Comparison of ENCODE assay signal across 19 cellular contexts in genomic region chr15:77068633-77069032, GRCh38. TPM values are rescaled to one million over a fixed set of nuclear protein-coding genes. Genes with fewer than 3 reads are reported as not detected.
DNase-seq lines count a peak whose midpoint lies in the region; ATAC-seq and TF ChIP-seq lines count a peak whose summit lies in the region.
"Had no signal": no experiment of that assay in that cellular context is flagged by ENCODE, and none has a peak within 500 bp of the region (broad histone marks: within the 10 kb centered on the region; RNA-seq: fewer than 3 reads in every experiment).

No MANE protein-coding gene starts in this region.

- peaks cover 3% of the 10 kb centered on the region for H4K20me1 ChIP-seq in neural cell (ENCODE audit: insufficient read depth)

- peaks cover 31% of the 10 kb centered on the region for H3K4me1 ChIP-seq in colonic mucosa

- no peak overlapping the region for H2AFZ ChIP-seq in neural cell (ENCODE audit: low read depth, low read length)

- no peaks in the 10 kb centered on the region for H3F3A ChIP-seq in neural cell (ENCODE audit: insufficient read depth, low read length, poor library complexity, severe bottlenecking)

- H3K9me2 ChIP-seq in neural cell (ENCODE audit: insufficient read depth, low read length) = no peaks in the 10 kb centered on the region

- H3K9me3 ChIP-seq in colonic mucosa (no peaks in the 10 kb centered on the region), neural cell (ENCODE audit: low read length) (no peaks in the 10 kb centered on the region)
- H3K9me3 ChIP-seq: thyroid gland had no signal

- peak overlapping the region; percentile 65 for H3K4me2 ChIP-seq in neural cell (ENCODE audit: low read length)

- H3K36me3 Mint-ChIP-seq in stimulated activated naive CD8-positive, alpha-beta T cell treated with anti-CD3 and anti-CD28 coated beads, Interleukin-15, Interleukin-2, amounts not matched to agents 100 ng/mL and 50 ng/mL, for 24 hours (ENCODE audit: low read depth) = peaks cover 19% of the 10 kb centered on the region

- H3K9ac ChIP-seq in colonic mucosa (ENCODE audit: low read depth in 2 of 2, low read length in 2 of 2) (peak overlapping the region in 1 of 2 donors; percentile 93), neural cell (ENCODE audit: low read length) (no peak overlapping the region)

- H3K36me3 ChIP-seq in colonic mucosa (no peaks in the 10 kb centered on the region), neural cell (ENCODE audit: insufficient read depth, low read length) (no peaks in the 10 kb centered on the region)
- H3K36me3 ChIP-seq: thyroid gland had no signal

- no peak for DNase-seq in stimulated activated naive CD8-positive, alpha-beta T cell treated with anti-CD3 and anti-CD28 coated beads, Interleukin-15, amount 100 ng/mL, for 72 hours
- DNase-seq in colonic mucosa (no peak), NCI-H526 treated with DMSO at 0.1 percent for 48 hours (lab: John Stamatoyannopoulos, UW) (no peak), posterior cingulate gyrus (no peak)
- no peak for DNase-seq in activated CD4-positive, alpha-beta T cell treated with anti-CD3 and anti-CD28 coated beads for 1 hour
- DNase-seq: ACHN; activated CD8-positive, alpha-beta T cell treated with anti-CD3 and anti-CD28 coated beads, Interleukin-2, amount 10 ng/mL, durations not matched to agents 7 days and 5 days; aorta; CD8-positive, alpha-beta memory T cell; GOT3; midbrain; NCI-H187 treated with DMSO at 0.1 percent for 48 hours; NCI-H524 treated with DMSO at 0.1 percent for 48 hours; retina had no signal

- H3K9me3 Mint-ChIP-seq in stimulated activated naive CD8-positive, alpha-beta T cell treated with anti-CD3 and anti-CD28 coated beads, Interleukin-15, Interleukin-2, amounts not matched to agents 100 ng/mL and 50 ng/mL, for 24 hours = no peaks in the 10 kb centered on the region
- no peaks in the 10 kb centered on the region for H3K9me3 Mint-ChIP-seq in stimulated activated naive CD8-positive, alpha-beta T cell treated with anti-CD3 and anti-CD28 coated beads, Interleukin-15, amount 100 ng/mL, for 72 hours
- H3K9me3 Mint-ChIP-seq: activated T-helper 2 cell treated with anti-CD3 and anti-CD28 coated beads, Interferon-gamma antibody, Interleukin-2, Interleukin-4, amounts not matched to agents 10 μg/mL and 5 μg/mL and 100 μg/mL, durations not matched to agents 14 hours and 24 hours and 36 hours had no signal

- TF ChIP-seq RAD21 in neural cell (conservative IDR thresholded peaks at IDR 0.05) = no peak

- no peaks in the 10 kb centered on the region for H3K27me3 ChIP-seq in colonic mucosa
- H3K27me3 ChIP-seq in neural cell (ENCODE audit: insufficient read depth, low read depth, low read length) = no peaks in the 10 kb centered on the region
- H3K27me3 ChIP-seq: thyroid gland had no signal

- H3K4me1 Mint-ChIP-seq in stimulated activated naive CD8-positive, alpha-beta T cell treated with anti-CD3 and anti-CD28 coated beads, Interleukin-15, Interleukin-2, amounts not matched to agents 100 ng/mL and 50 ng/mL, for 24 hours (ENCODE audit: low read depth) = peaks cover 62% of the 10 kb centered on the region
- peaks cover 46% of the 10 kb centered on the region for H3K4me1 Mint-ChIP-seq in stimulated activated naive CD8-positive, alpha-beta T cell treated with anti-CD3 and anti-CD28 coated beads, Interleukin-15, amount 100 ng/mL, for 72 hours

- intact Hi-C loops in colonic mucosa (cut with DNase I) (no loop called here), posterior cingulate gyrus (cut with DNase I) (no loop called here)

- no peak overlapping the region for H3K27ac Mint-ChIP-seq in stimulated activated naive CD8-positive, alpha-beta T cell treated with anti-CD3 and anti-CD28 coated beads, Interleukin-15, Interleukin-2, amounts not matched to agents 100 ng/mL and 50 ng/mL, for 24 hours
- no peak overlapping the region for H3K27ac Mint-ChIP-seq in stimulated activated naive CD8-positive, alpha-beta T cell treated with anti-CD3 and anti-CD28 coated beads, Interleukin-15, amount 100 ng/mL, for 72 hours
- H3K27ac Mint-ChIP-seq: activated CD8-positive, alpha-beta T cell treated with anti-CD3 and anti-CD28 coated beads, Interleukin-2, amount 10 ng/mL, durations not matched to agents 7 days and 5 days; activated T-helper 2 cell treated with anti-CD3 and anti-CD28 coated beads, Interferon-gamma antibody, Interleukin-2, Interleukin-4, amounts not matched to agents 10 μg/mL and 5 μg/mL and 100 μg/mL, durations not matched to agents 14 hours and 24 hours and 36 hours had no signal

- peak overlapping the region; percentile 94 for H3K27ac ChIP-seq in colonic mucosa
- H3K27ac ChIP-seq in neural cell (ENCODE audit: low read length) = no peak overlapping the region

- peak overlapping the region; percentile 1 for H3K4me3 Mint-ChIP-seq in stimulated activated naive CD8-positive, alpha-beta T cell treated with anti-CD3 and anti-CD28 coated beads, Interleukin-15, Interleukin-2, amounts not matched to agents 100 ng/mL and 50 ng/mL, for 24 hours
- no peak overlapping the region for H3K4me3 Mint-ChIP-seq in stimulated activated naive CD8-positive, alpha-beta T cell treated with anti-CD3 and anti-CD28 coated beads, Interleukin-15, amount 100 ng/mL, for 72 hours
- H3K4me3 Mint-ChIP-seq: activated CD8-positive, alpha-beta T cell treated with anti-CD3 and anti-CD28 coated beads, Interleukin-2, amount 10 ng/mL, durations not matched to agents 7 days and 5 days had no signal

- peaks cover 67% of the 10 kb centered on the region for H3K79me2 ChIP-seq in neural cell (replicated peaks; ENCODE audit: insufficient read depth, low read length)

- no peak for ATAC-seq in stimulated activated naive CD8-positive, alpha-beta T cell treated with anti-CD3 and anti-CD28 coated beads, Interleukin-15, amount 100 ng/mL, for 72 hours
- no peak for ATAC-seq in GM18858 (IDR thresholded peaks at IDR 0.05; ENCODE audit: unreplicated experiment)
- ATAC-seq: activated CD8-positive, alpha-beta T cell treated with anti-CD3 and anti-CD28 coated beads, Interleukin-2, amount 10 ng/mL, durations not matched to agents 7 days and 5 days had no signal

- H3K27me3 Mint-ChIP-seq in stimulated activated naive CD8-positive, alpha-beta T cell treated with anti-CD3 and anti-CD28 coated beads, Interleukin-15, Interleukin-2, amounts not matched to agents 100 ng/mL and 50 ng/mL, for 24 hours = no peaks in the 10 kb centered on the region
- no peaks in the 10 kb centered on the region for H3K27me3 Mint-ChIP-seq in stimulated activated naive CD8-positive, alpha-beta T cell treated with anti-CD3 and anti-CD28 coated beads, Interleukin-15, amount 100 ng/mL, for 72 hours

- H3K4me3 ChIP-seq in colonic mucosa (peak overlapping the region; percentile 90), neural cell (ENCODE audit: low read length) (peak overlapping the region; percentile 93)
- H3K4me3 ChIP-seq: thyroid gland had no signal

- TF ChIP-seq CTCF in colonic mucosa (IDR thresholded peaks at IDR 0.05) (no peak), neural cell (IDR thresholded peaks at IDR 0.05; ENCODE audit: poor library complexity, severe bottlenecking) (no peak)

- no peak for TF ChIP-seq EP300 in neural cell (conservative IDR thresholded peaks at IDR 0.05; ENCODE audit: poor library complexity, severe bottlenecking)

TF ChIP-seq in neural cell, 6 proteins besides CTCF, POLR2A, EP300 and RAD21:
- no peak for TF ChIP-seq EZH2 (IDR thresholded peaks at IDR 0.05; ENCODE audit: borderline replicate concordance, insufficient read depth, low read length, poor library complexity, severe bottlenecking)
- no peak for TF ChIP-seq MXI1 (conservative IDR thresholded peaks at IDR 0.05; ENCODE audit: poor library complexity, severe bottlenecking)
- TF ChIP-seq REST (IDR thresholded peaks at IDR 0.05; ENCODE audit: borderline replicate concordance) = no peak
- no peak for TF ChIP-seq TAF1 (IDR thresholded peaks at IDR 0.05; ENCODE audit: low read depth)
- no peak for TF ChIP-seq POLR2AphosphoS5 (IDR thresholded peaks at IDR 0.05)
- TF ChIP-seq SMC3 (conservative IDR thresholded peaks at IDR 0.05; ENCODE audit: poor library complexity) = no peak

RNA-seq across cellular contexts. Expression of gene TSPAN3, which starts 2.3 kb away (rescaled TPM):
- total RNA-seq in colonic mucosa = 100 to 1,000 TPM; 594 to 841 TPM
- 815 and 857 TPM in 2 replicates for polyA plus RNA-seq in neural cell
- 316 and 417 TPM in 2 replicates for polyA minus RNA-seq in neural cell
